In the genomic region with DNA sequence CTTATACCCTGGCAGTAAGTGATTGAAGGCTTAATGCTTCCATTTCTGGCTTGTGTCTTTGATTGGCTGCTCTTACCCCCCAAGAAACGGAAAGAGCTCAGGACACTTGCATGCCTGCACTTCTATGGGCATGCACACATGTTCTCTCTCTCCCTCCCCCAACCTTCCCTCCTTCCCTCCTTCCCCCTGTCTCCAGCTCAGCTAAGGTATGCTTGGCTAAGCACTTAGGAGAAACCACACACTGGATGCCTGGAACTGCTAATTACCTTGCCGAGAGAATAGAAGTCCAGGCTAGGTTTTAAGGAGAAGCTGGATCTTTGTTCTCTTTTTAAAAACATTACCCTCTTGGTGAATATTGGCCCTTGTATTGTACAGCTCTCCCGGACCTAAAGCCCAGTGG, we compare ENCODE assay signal across 18 cellular contexts.
DNase-seq lines count a peak whose midpoint lies in the region; ATAC-seq lines count a peak whose summit lies in the region.
"Had no signal": no experiment of that assay in that cellular context is flagged by ENCODE, and none has a peak within 500 bp of the region (broad histone marks: within the 10 kb centered on the region; RNA-seq: fewer than 3 reads in every experiment).

No MANE protein-coding gene starts in this region.

- H3K4me3 ChIP-seq in mesenchymal stem cell (ENCODE audit: insufficient read depth in 1 of 2, low read depth in 1 of 2, low read length in 2 of 2), result no peak overlapping the region
- H3K4me3 ChIP-seq: BLaER1 treated with 17β-estradiol and CSF1 and Interleukin-3, amounts not matched to agents 10 nM and 100 nM; GM12878 had no signal

- no peak overlapping the region for H4K91ac ChIP-seq in mesenchymal stem cell (ENCODE audit: low read length)

- no peaks in the 10 kb centered on the region for H3K79me1 ChIP-seq in mesenchymal stem cell (replicated peaks; ENCODE audit: low read length, poor library complexity, severe bottlenecking)

- DNase-seq in Caki2 (ENCODE audit: low read depth) (peak; percentile 51), astrocyte of the hippocampus (ENCODE audit: low read depth, low spot score) (peak; percentile 78), islet precursor cell (peak; percentile 75), mesenchymal stem cell (no peak), NCI-H146 treated with DMSO at 0.1 percent for 48 hours (lab: John Stamatoyannopoulos, UW; ENCODE audit: unreplicated experiment) (no peak), NCI-H1694 treated with DMSO at 0.1 percent for 48 hours (lab: John Stamatoyannopoulos, UW) (no peak)
- DNase-seq: 8988T; ACHN; Calu3; CD4-positive, CD25-positive, alpha-beta regulatory T cell; DMS 273 treated with DMSO at 0.1 percent for 48 hours; GOT3; HFFc6 had no signal

- H3K4ac ChIP-seq in mesenchymal stem cell (ENCODE audit: low read depth in 1 of 2, low read length in 2 of 2), result no peak overlapping the region

- WGBS in mesenchymal stem cell, result 80% methylated on average over 3 of the region's 3 CpGs

- no peak overlapping the region for H3K18ac ChIP-seq in mesenchymal stem cell (ENCODE audit: low read depth in 1 of 2, low read length in 2 of 2)

- H4K8ac ChIP-seq in mesenchymal stem cell (ENCODE audit: low read length), result no peak overlapping the region

- H3K27ac ChIP-seq in mesenchymal stem cell (ENCODE audit: low read length, poor library complexity, severe bottlenecking), result peak overlapping the region; percentile 17
- H3K27ac ChIP-seq: BLaER1 treated with 17β-estradiol and CSF1 and Interleukin-3, amounts not matched to agents 10 nM and 100 nM had no signal

- in situ Hi-C loops in Caki2 (cut with HindIII; ENCODE audit: low pct_unique_long_range_greater_than_20kb, low sequenced_read_pairs), result no loop called here

- H2BK12ac ChIP-seq in mesenchymal stem cell (ENCODE audit: low read length in 2 of 2), result no peak overlapping the region

- no peaks in the 10 kb centered on the region for H3K36me3 ChIP-seq in mesenchymal stem cell (ENCODE audit: control insufficient read depth in 1 of 2, insufficient read depth in 2 of 2, low read depth in 1 of 2, low read length in 2 of 2)
- H3K36me3 ChIP-seq: BLaER1 treated with 17β-estradiol and CSF1 and Interleukin-3, amounts not matched to agents 10 nM and 100 nM had no signal

- H3K27me3 ChIP-seq in mesenchymal stem cell (ENCODE audit: control insufficient read depth in 1 of 2, insufficient read depth in 1 of 2, low read length in 2 of 2), result no peaks in the 10 kb centered on the region
- H3K27me3 ChIP-seq: BLaER1 treated with 17β-estradiol and CSF1 and Interleukin-3, amounts not matched to agents 10 nM and 100 nM had no signal

- H2AFZ ChIP-seq in mesenchymal stem cell (ENCODE audit: low read depth, low read length), result no peak overlapping the region

- ATAC-seq in GM21526 (IDR thresholded peaks at IDR 0.05; ENCODE audit: low FRiP score, unreplicated experiment) (no peak), GM21576 (IDR thresholded peaks at IDR 0.05; ENCODE audit: unreplicated experiment) (no peak)
- ATAC-seq: GM12878, HepG2 had no signal

- H2BK15ac ChIP-seq in mesenchymal stem cell (ENCODE audit: low read depth, poor library complexity, severe bottlenecking), result no peak overlapping the region

- no peak overlapping the region for H2AK5ac ChIP-seq in mesenchymal stem cell (ENCODE audit: low read length, severe bottlenecking)

- peaks cover 9% of the 10 kb centered on the region for H3K9me3 ChIP-seq in mesenchymal stem cell (ENCODE audit: control insufficient read depth, low read length)

- H3K4me1 ChIP-seq in mesenchymal stem cell (ENCODE audit: control insufficient read depth, insufficient read depth, low read depth, low read length), result peaks cover 6% of the 10 kb centered on the region

- no peak overlapping the region for H3K4me2 ChIP-seq in mesenchymal stem cell (ENCODE audit: low read length, poor library complexity, severe bottlenecking)
- H3K4me2 ChIP-seq: BLaER1 treated with 17β-estradiol and CSF1 and Interleukin-3, amounts not matched to agents 10 nM and 100 nM had no signal

- H2BK120ac ChIP-seq in mesenchymal stem cell (ENCODE audit: low read depth, low read length), result no peak overlapping the region

- no peak overlapping the region for H2BK5ac ChIP-seq in mesenchymal stem cell (ENCODE audit: low read depth, low read length, poor library complexity, severe bottlenecking)

- no peak overlapping the region for H3K14ac ChIP-seq in mesenchymal stem cell (ENCODE audit: low read length in 2 of 2)

- no peak overlapping the region for H3K9ac ChIP-seq in mesenchymal stem cell (ENCODE audit: low read length)
- H3K9ac ChIP-seq: BLaER1 treated with 17β-estradiol and CSF1 and Interleukin-3, amounts not matched to agents 10 nM and 100 nM had no signal

- no peak overlapping the region for H3K23ac ChIP-seq in mesenchymal stem cell (ENCODE audit: low read length in 2 of 2)

Comparison
In these comparisons a context has a peak if more than half of its experiments do, and no peak if none do; other contexts are left out.
1. DNase-seq: peak in Caki2 (single experiment), astrocyte of the hippocampus (single experiment) and islet precursor cell (single experiment); none in mesenchymal stem cell (single experiment), NCI-H146 treated with DMSO at 0.1 percent for 48 hours (single experiment) and NCI-H1694 treated with DMSO at 0.1 percent for 48 hours (single experiment).